14 cellular contexts compared by ENCODE assay signal in the genomic region with DNA sequence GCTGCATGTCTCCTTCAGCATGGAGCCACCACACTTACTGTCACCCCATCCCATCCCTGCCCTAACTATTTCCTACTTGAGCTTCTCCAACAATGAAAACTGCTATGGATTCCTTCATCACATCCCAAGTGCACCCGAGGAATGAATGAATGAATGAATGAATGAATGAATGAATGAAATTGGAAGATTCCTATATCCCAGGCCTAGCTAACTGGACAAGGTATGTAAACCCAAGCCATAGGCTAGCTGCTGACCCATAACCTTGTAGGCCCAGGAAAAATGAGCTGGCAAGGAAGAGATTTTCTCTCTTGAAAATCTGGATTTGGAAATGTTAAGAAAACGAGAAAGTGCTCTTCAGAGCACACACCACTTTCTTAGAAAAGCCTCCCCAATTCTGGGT.
DNase-seq lines count a peak whose midpoint lies in the region; ATAC-seq, FAIRE-seq and TF ChIP-seq lines count a peak whose summit lies in the region.
"Had no signal": no experiment of that assay in that cellular context is flagged by ENCODE, and none has a peak within 500 bp of the region (broad histone marks: within the 10 kb centered on the region; RNA-seq: fewer than 3 reads in every experiment).

No MANE protein-coding gene starts in this region.

- no peaks in the 10 kb centered on the region for H3K79me2 ChIP-seq in astrocyte (ENCODE audit: insufficient read depth, low read length)
- no peaks in the 10 kb centered on the region for H3K79me2 ChIP-seq in H1 (ENCODE audit: control insufficient read depth in 1 of 2, insufficient read depth in 2 of 2, low read length in 2 of 2)

- no peak for TF ChIP-seq POLR2A in H1 (IDR thresholded peaks at IDR 0.05; ENCODE audit: control extremely low read depth in 1 of 2, low read depth in 2 of 2, low read length in 2 of 2)

- no peak overlapping the region for H4K8ac ChIP-seq in H1 (ENCODE audit: extremely low read depth, insufficient read depth, low read length)

- no peak for TF ChIP-seq CTCF in astrocyte (IDR thresholded peaks at IDR 0.05; ENCODE audit: insufficient read depth, low read depth, low read length)
- no peak for TF ChIP-seq CTCF in H1 (IDR thresholded peaks at IDR 0.05; ENCODE audit: control extremely low read depth in 1 of 3, insufficient read depth in 1 of 3, low read depth in 1 of 3, low read length in 3 of 3)
- no peak for TF ChIP-seq CTCF in type B pancreatic cell (conservative IDR thresholded peaks at IDR 0.05)

- H3K27ac ChIP-seq in BLaER1: peak overlapping the region; percentile 52; the same call in 1 of the 2 replicates
- H3K27ac ChIP-seq in astrocyte (ENCODE audit: low read depth, low read length): no peak overlapping the region
- H3K27ac ChIP-seq in H1 (ENCODE audit: low read depth, low read length): no peak overlapping the region
- H3K27ac ChIP-seq in temporal lobe (ENCODE audit: low read depth, low read length): peak overlapping the region; percentile 17
- H3K27ac ChIP-seq: 22Rv1, GM23248 had no signal

- CTCF ChIA-PET in H1 (lab: Charles Lee; ENCODE audit: partially characterized antibody): interaction anchor here (0.6 to 1.9 kb wide), 2 partner anchors 17 to 38 kb away, joined by 3 to 5 read pairs; no protein-coding TSS in a partner anchor

- H4K91ac ChIP-seq in H1 (replicated peaks; ENCODE audit: insufficient read length, low read length): no peak overlapping the region

- H2BK5ac ChIP-seq in H1 (ENCODE audit: low read depth, low read length): no peak overlapping the region

- H3K27me3 Mint-ChIP-seq in astrocyte (ENCODE audit: low read depth, unreplicated experiment) (peaks cover 20% of the 10 kb centered on the region), type B pancreatic cell (no peaks in the 10 kb centered on the region)
- peaks cover 16% of the 10 kb centered on the region for H3K27me3 Mint-ChIP-seq in activated T-helper 17 cell treated with anti-CD3 and anti-CD28 coated beads, Interleukin-2, amount 50 U/mL, for 72 hours

- no peak overlapping the region for H4K5ac ChIP-seq in H1 (ENCODE audit: insufficient read length, low read depth, low read length)

- H3K27me3 ChIP-seq in BLaER1 (no peaks in the 10 kb centered on the region), astrocyte (ENCODE audit: insufficient read depth, low read length) (peaks cover 5% of the 10 kb centered on the region), H1 (replicated peaks in 1 of 4; ENCODE audit: control insufficient read depth in 3 of 4, extremely low read depth in 1 of 4, insufficient read depth in 3 of 4, low read length in 3 of 4) (no peaks in the 10 kb centered on the region)

- H2AFZ ChIP-seq in astrocyte (ENCODE audit: low read depth, low read length) (no peak overlapping the region), H1 (ENCODE audit: low read length) (no peak overlapping the region)
- H2AFZ ChIP-seq: GM23248 had no signal

- H3K36me3 ChIP-seq in BLaER1 (no peaks in the 10 kb centered on the region), astrocyte (ENCODE audit: insufficient read depth, low read length) (no peaks in the 10 kb centered on the region), H1 (ENCODE audit: control insufficient read depth in 2 of 4, insufficient read depth in 4 of 4, low read length in 3 of 4) (no peaks in the 10 kb centered on the region)

- H3K4me1 Mint-ChIP-seq in astrocyte (ENCODE audit: low read depth, unreplicated experiment) (peaks cover 12% of the 10 kb centered on the region), type B pancreatic cell (ENCODE audit: unreplicated experiment) (peaks cover 5% of the 10 kb centered on the region)
- H3K4me1 Mint-ChIP-seq in activated T-helper 17 cell treated with anti-CD3 and anti-CD28 coated beads, Interleukin-2, amount 50 U/mL, for 72 hours: no peaks in the 10 kb centered on the region
- H3K4me1 Mint-ChIP-seq: CD4-positive, CD25-positive, alpha-beta regulatory T cell had no signal

- H3K4me1 ChIP-seq in BLaER1 (peaks cover 45% of the 10 kb centered on the region), astrocyte (ENCODE audit: insufficient read depth, low read length) (no peaks in the 10 kb centered on the region), H1 (replicated peaks in 1 of 4; ENCODE audit: control insufficient read depth in 3 of 4, insufficient read depth in 4 of 4, low read length in 3 of 4) (no peaks in the 10 kb centered on the region)

- no peak for TF ChIP-seq EP300 in H1 (IDR thresholded peaks at IDR 0.05; ENCODE audit: borderline replicate concordance in 1 of 2, low read depth in 2 of 2, low read length in 2 of 2)

- FAIRE-seq in astrocyte (lab: Jason Lieb, UNC) (no peak), H1 (lab: Jason Lieb, UNC) (no peak)
- FAIRE-seq: GM18507 had no signal

- H3K9me3 ChIP-seq in BLaER1 (no peaks in the 10 kb centered on the region), astrocyte (ENCODE audit: insufficient read depth, low read depth, low read length) (no peaks in the 10 kb centered on the region), H1 (ENCODE audit: insufficient read depth in 2 of 2, low read depth in 1 of 2, low read length in 1 of 2) (no peaks in the 10 kb centered on the region)

- no peak overlapping the region for H3K56ac ChIP-seq in H1 (replicated peaks; ENCODE audit: insufficient read length, low read depth, low read length)

- no peaks in the 10 kb centered on the region for H3K36me3 Mint-ChIP-seq in astrocyte (ENCODE audit: low read depth, unreplicated experiment)
- no peaks in the 10 kb centered on the region for H3K36me3 Mint-ChIP-seq in type B pancreatic cell
- H3K36me3 Mint-ChIP-seq in activated T-helper 17 cell treated with anti-CD3 and anti-CD28 coated beads, Interleukin-2, amount 50 U/mL, for 72 hours (ENCODE audit: low read depth): no peaks in the 10 kb centered on the region
- H3K36me3 Mint-ChIP-seq: CD4-positive, CD25-positive, alpha-beta regulatory T cell had no signal

- H3K4me3 Mint-ChIP-seq in astrocyte (ENCODE audit: unreplicated experiment): no peak overlapping the region
- no peak overlapping the region for H3K4me3 Mint-ChIP-seq in type B pancreatic cell
- no peak overlapping the region for H3K4me3 Mint-ChIP-seq in activated T-helper 17 cell treated with anti-CD3 and anti-CD28 coated beads, Interleukin-2, amount 50 U/mL, for 72 hours
- H3K4me3 Mint-ChIP-seq: CD4-positive, CD25-positive, alpha-beta regulatory T cell had no signal

- H3K23ac ChIP-seq in H1 (ENCODE audit: insufficient read length): no peak overlapping the region

- H3K4me3 ChIP-seq in BLaER1: no peak overlapping the region
- H3K4me3 ChIP-seq in astrocyte (ENCODE audit: insufficient read depth, low read depth, low read length): no peak overlapping the region
- no peak overlapping the region for H3K4me3 ChIP-seq in H1 (ENCODE audit: extremely low read depth in 1 of 4, insufficient read depth in 2 of 4, low read depth in 3 of 4, low read length in 4 of 4)
- H3K4me3 ChIP-seq: GM23248 had no signal

- DNase-seq in astrocyte (ENCODE audit: low read depth) (no peak), H1 (ENCODE audit: low read depth in 1 of 2, low spot score in 2 of 2) (no peak), type B pancreatic cell (ENCODE audit: extremely low spot score, unreplicated experiment) (no peak), SKM-1 (lab: John Stamatoyannopoulos, UW; ENCODE audit: unreplicated experiment) (no peak)
- DNase-seq: CD4-positive, CD25-positive, alpha-beta regulatory T cell; DMS53; GF-D8; H7 had no signal

- H2BK12ac ChIP-seq in H1 (ENCODE audit: low read depth, low read length): 0 out of 2 replicates have a peak overlapping the region, but pooled peaks have one; percentile 39

- H3K27ac Mint-ChIP-seq in astrocyte (ENCODE audit: unreplicated experiment) (peak overlapping the region; percentile 70), type B pancreatic cell (no peak overlapping the region)
- H3K27ac Mint-ChIP-seq in activated T-helper 17 cell treated with anti-CD3 and anti-CD28 coated beads, Interleukin-2, amount 50 U/mL, for 72 hours: no peak overlapping the region
- H3K27ac Mint-ChIP-seq: CD4-positive, CD25-positive, alpha-beta regulatory T cell had no signal

- no peak overlapping the region; the same call in 1 of the 2 replicates for H3K18ac ChIP-seq in H1 (ENCODE audit: extremely low read depth, low read length)

- 0 out of 2 replicates have a peak overlapping the region, but pooled peaks have one; percentile 53 for H2AK5ac ChIP-seq in H1 (ENCODE audit: low read depth, low read length)

- H4K20me1 ChIP-seq in BLaER1 (no peaks in the 10 kb centered on the region), astrocyte (ENCODE audit: insufficient read depth, low read length) (no peaks in the 10 kb centered on the region), H1 (replicated peaks in 1 of 2; ENCODE audit: control insufficient read depth in 1 of 2, insufficient read depth in 2 of 2, low read length in 2 of 2) (no peaks in the 10 kb centered on the region)

- no peak for TF ChIP-seq RAD21 in H1 (IDR thresholded peaks at IDR 0.05 in 1 of 2, conservative IDR thresholded peaks at IDR 0.05 in 1 of 2; ENCODE audit: low read depth in 2 of 2, low read length in 2 of 2)

- H3K9ac ChIP-seq in BLaER1 (peak overlapping the region; percentile 8; the same call in 1 of the 2 replicates), astrocyte (ENCODE audit: low read length) (no peak overlapping the region), H1 (replicated peaks in 1 of 4; ENCODE audit: extremely low read depth in 1 of 4, low read depth in 3 of 4, low read length in 3 of 4) (no peak overlapping the region)
- H3K9ac ChIP-seq: GM23248 had no signal

- H3K14ac ChIP-seq in H1 (ENCODE audit: insufficient read length): no peak overlapping the region

- H3K79me1 ChIP-seq in H1 (ENCODE audit: low read depth, low read length): no peaks in the 10 kb centered on the region

- ATAC-seq in activated T-helper 17 cell treated with anti-CD3 and anti-CD28 coated beads, Interleukin-2, amount 50 U/mL, for 72 hours (replicated peaks): no peak

- WGBS in H1 (ENCODE audit: extremely low coverage in 1 of 2, insufficient coverage in 1 of 2, insufficient read length in 1 of 2, insufficient replicate concordance in 2 of 2, low coverage in 1 of 2, low lambda C conversion rate in 2 of 2, missing lambda C conversion rate in 1 of 2), 2 experiments: 86% methylated on average over 2 of the region's 2 CpGs; no CpG with 5 or more reads in 1 of the 2 experiments

- no peak overlapping the region for H3K4ac ChIP-seq in H1 (replicated peaks; ENCODE audit: insufficient read length, low read depth, low read length)

- POLR2A ChIA-PET in H1 (lab: Charles Lee; ENCODE audit: partially characterized antibody): no interaction called here

- peak overlapping the region; percentile 79 for H3K4me2 ChIP-seq in BLaER1
- no peak overlapping the region for H3K4me2 ChIP-seq in astrocyte (ENCODE audit: low read length)
- H3K4me2 ChIP-seq in H1 (ENCODE audit: insufficient read depth in 1 of 2, low read depth in 2 of 2, low read length in 2 of 2): no peak overlapping the region

- H3K9me3 Mint-ChIP-seq in astrocyte (ENCODE audit: unreplicated experiment) (peaks cover 3% of the 10 kb centered on the region), type B pancreatic cell (no peaks in the 10 kb centered on the region)
- no peaks in the 10 kb centered on the region for H3K9me3 Mint-ChIP-seq in activated T-helper 17 cell treated with anti-CD3 and anti-CD28 coated beads, Interleukin-2, amount 50 U/mL, for 72 hours

- H2BK15ac ChIP-seq in H1 (ENCODE audit: low read length): no peak overlapping the region

- no peaks in the 10 kb centered on the region for H3K23me2 ChIP-seq in H1 (ENCODE audit: low read depth, low read length)

- 0 out of 2 replicates have a peak overlapping the region, but pooled peaks have one; percentile 34 for H2BK20ac ChIP-seq in H1 (ENCODE audit: low read length)

- no peak overlapping the region for H2BK120ac ChIP-seq in H1 (replicated peaks; ENCODE audit: low read depth, low read length)

Comparison
In these comparisons a context has a peak if more than half of its experiments do, and no peak if none do; other contexts are left out.
1. H3K27ac ChIP-seq: peak in BLaER1 (single experiment) and temporal lobe (single experiment); none in astrocyte (single experiment) and H1 (single experiment).